Comparison of ENCODE assay signal across 8 cellular contexts in the genomic region with DNA sequence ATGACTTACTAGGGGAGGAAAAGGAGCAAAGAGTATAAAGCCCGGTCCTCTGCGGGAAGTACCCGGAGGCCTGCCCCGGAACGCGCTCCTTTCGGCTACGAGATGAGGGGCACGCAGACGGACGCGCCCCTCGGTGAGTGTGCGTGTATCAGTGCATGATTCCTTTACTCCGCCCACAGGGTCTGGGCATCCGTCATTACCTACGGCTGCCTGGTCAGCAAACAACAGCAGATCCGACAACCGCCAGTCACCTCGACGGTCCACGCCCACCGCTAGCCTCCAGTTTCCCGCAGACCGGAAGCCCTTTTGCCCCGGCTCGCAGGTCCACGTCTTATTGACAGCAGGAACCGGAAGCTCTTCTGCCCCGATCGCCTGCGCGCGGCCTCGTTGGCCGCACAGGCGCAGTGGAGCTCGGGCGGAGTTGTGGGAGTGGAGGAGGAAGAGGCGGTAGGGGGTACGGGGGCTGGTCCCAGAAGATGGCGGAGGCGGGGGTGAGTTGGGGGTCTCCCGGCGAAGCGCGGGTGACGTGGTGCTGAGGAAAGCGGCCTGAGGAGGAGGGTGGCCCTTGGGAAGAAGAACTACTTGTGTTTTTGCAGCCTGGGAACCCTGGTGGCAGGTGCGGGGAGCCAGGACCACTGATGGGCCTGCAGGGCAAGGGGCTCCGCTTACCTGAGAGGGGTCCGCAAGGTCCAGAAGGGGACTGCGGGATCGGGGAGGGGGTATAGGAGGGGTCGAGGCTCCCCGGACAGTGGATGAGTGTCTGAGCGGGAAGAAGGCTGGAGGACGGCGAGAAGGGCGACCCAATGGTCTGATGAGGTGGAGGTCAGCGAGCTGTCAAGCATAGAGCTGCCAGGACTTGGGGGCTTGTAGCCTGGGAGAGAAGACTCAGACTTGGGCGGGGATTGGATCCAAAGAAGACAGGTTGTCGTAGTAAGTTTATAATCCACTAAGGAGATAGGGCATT. TPM values are rescaled to one million over a fixed set of nuclear protein-coding genes. Genes with fewer than 3 reads are reported as not detected.
DNase-seq lines count a peak whose midpoint lies in the region; ATAC-seq, FAIRE-seq and TF ChIP-seq lines count a peak whose summit lies in the region.

Gene INSIG2 (plus strand): TSS at position 421 of the 964 bp plus-strand sequence. CDS start 8,086 bp downstream, outside the sequence.

- H3K4me3 ChIP-seq in psoas muscle: peak within 1 kb of the TSS; percentile 67

- peaks cover 8% of the 10 kb centered on the region for H3K4me1 ChIP-seq in psoas muscle

- 1% methylated on average over 60 to 63 of the region's 63 CpGs for WGBS in psoas muscle, 3 donors

- in situ Hi-C loops in GM13976 (cut with MboI; ENCODE audit: low sequenced_read_pairs, unreplicated experiment): no loop called here

- intact Hi-C loops in T-helper 1 cell treated with Interleukin-12 subunit alpha and Interleukin-12 subunit beta and Interleukin-4 antibody, amounts not matched to agents 30 ng/mL and 1 ng/mL, for 36 hours (cut with micrococcal nuclease): loop anchor here (1.0 to 2.0 kb wide), 10 partner anchors 16 to 1591 kb away; partner anchors contain the start of genes C2orf76, CCDC93, DBI and DDX18
- intact Hi-C loops in left ventricle myocardium superior (cut with micrococcal nuclease) (no loop called here), psoas muscle (cut with DNase I) (loop anchor here in 1 of 2 donors (5.0 kb wide), 1 partner anchor 76 kb away; the partner anchor contains the start of gene CCDC93)

- peak within 1 kb of the TSS; percentile 62 for H3K27ac ChIP-seq in psoas muscle

- no peaks in the 10 kb centered on the region for H3K36me3 ChIP-seq in psoas muscle (ENCODE audit: insufficient read depth in 1 of 2, low read depth in 1 of 2)

- no peaks in the 10 kb centered on the region for H3K9me3 ChIP-seq in psoas muscle

- no peaks in the 10 kb centered on the region for H3K27me3 ChIP-seq in psoas muscle (ENCODE audit: insufficient read depth in 3 of 3, low read length in 2 of 3)

- FAIRE-seq in urothelium cell line (lab: Jason Lieb, UNC): peak; percentile 98

- no peak for TF ChIP-seq CTCF in GM13976 (IDR thresholded peaks at IDR 0.05; ENCODE audit: borderline replicate concordance, control extremely low read depth, extremely low read depth, insufficient read depth, missing control alignments)
- no peak for TF ChIP-seq CTCF in psoas muscle (IDR thresholded peaks at IDR 0.05)

- ATAC-seq in HG02870 (IDR thresholded peaks at IDR 0.05; ENCODE audit: unreplicated experiment) (peak; percentile 94), left ventricle myocardium superior (peak; percentile 100), psoas muscle (peak; percentile 99 to 100 (median 100))

- DNase-seq in GM13976 (ENCODE audit: low spot score): peak; percentile 93
- DNase-seq in NCI-H146 treated with DMSO at 0.1 percent for 48 hours (lab: John Stamatoyannopoulos, UW; ENCODE audit: unreplicated experiment): peak; percentile 99
- DNase-seq in amniotic stem cell (lab: John Stamatoyannopoulos, UW): peak; percentile 86
- DNase-seq in left ventricle myocardium superior: peak; percentile 94
- peak; percentile 94 to 96 for DNase-seq in psoas muscle
- peak; percentile 99 for DNase-seq in urothelium cell line (ENCODE audit: low spot score)

RNA-seq across cellular contexts. Expression of gene INSIG2, which starts in this region (rescaled TPM):
- 24.4 and 27.6 TPM in 2 replicates for total RNA-seq in T-helper 1 cell treated with Interleukin-12 subunit alpha and Interleukin-12 subunit beta and Interleukin-4 antibody, amounts not matched to agents 30 ng/mL and 1 ng/mL, for 36 hours
- total RNA-seq in left ventricle myocardium superior (12.0 TPM), psoas muscle (1 to 10 TPM; 4.8 to 7.8 (median 7.6) TPM)
- 10 to 100 TPM in 2 of 3 donors, 1 to 10 TPM in 1; 7.4 to 16.9 (median 12.5) TPM for polyA plus RNA-seq in psoas muscle

Comparison
In these comparisons a context has a peak if more than half of its experiments do, and no peak if none do; other contexts are left out.
1. Peak in every context shown above with its lines: DNase-seq, ATAC-seq, H3K4me3 ChIP-seq and H3K27ac ChIP-seq.